ENCODE assay signal across 8 cellular contexts in the genomic region with DNA sequence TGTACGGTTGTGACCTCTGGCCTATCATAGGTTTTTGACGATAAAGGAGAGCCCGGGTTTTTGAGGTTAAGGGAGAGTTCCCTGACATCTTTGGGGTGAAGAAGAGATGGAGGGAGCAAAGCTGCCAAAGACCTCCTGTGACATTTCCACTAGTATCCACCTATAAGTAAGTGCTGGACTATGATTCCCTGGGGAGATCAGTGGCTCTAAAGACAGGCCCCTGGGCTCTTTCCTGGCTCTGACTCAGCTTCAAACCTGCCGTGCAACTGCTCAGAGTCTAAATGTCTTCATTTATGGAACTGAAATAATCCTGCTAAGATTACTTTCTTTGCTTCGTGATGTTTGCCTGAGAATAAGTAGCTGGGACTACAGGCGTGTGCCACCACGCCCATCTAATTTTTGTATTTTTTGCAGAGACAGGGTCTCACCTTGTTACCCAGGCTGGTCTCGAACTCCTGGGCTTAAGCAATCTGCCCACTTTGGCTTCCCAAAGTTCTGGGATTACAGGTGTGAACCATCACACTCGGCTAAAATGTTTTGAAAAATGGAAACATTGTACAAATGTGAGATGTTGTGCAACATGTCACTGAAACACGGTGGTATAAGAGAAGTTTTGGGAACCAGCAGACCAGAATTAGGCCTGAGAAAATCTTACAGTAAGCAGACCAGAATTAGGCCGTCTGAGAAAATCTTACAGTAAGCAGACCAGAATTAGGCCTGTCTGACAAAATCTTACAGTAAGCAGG. TPM values are rescaled to one million over a fixed set of nuclear protein-coding genes. Genes with fewer than 3 reads are reported as not detected.
DNase-seq lines count a peak whose midpoint lies in the region; ATAC-seq, FAIRE-seq and TF ChIP-seq lines count a peak whose summit lies in the region.

No MANE protein-coding gene starts in this region.

- peak overlapping the region; percentile 85 for H3K4me2 ChIP-seq in SU-DHL-6 (ENCODE audit: low read depth, low read length, poor library complexity, severe bottlenecking)

- H3K4me1 ChIP-seq in gastroesophageal sphincter (peaks cover 0 to 68% (median 0%) of the 10 kb centered on the region in 3 donors), stomach (peaks cover 9 to 57% (median 32%) of the 10 kb centered on the region in 4 donors), pancreas (peaks cover 0 to 5% (median 0%) of the 10 kb centered on the region in 3 donors)

- H2AFZ ChIP-seq in SU-DHL-6 (ENCODE audit: low read depth, low read length, severe bottlenecking): peak overlapping the region; percentile 78

- CTCF ChIA-PET in activated naive CD4-positive, alpha-beta T cell treated with anti-CD3 and anti-CD28 coated beads for 36 hours (lab: Charles Lee): interaction anchor here (1.0 to 1.2 kb wide), 2 partner anchors 39 to 44 kb away, joined by 3 to 7 read pairs; no protein-coding TSS in a partner anchor

- H4K20me1 ChIP-seq in SU-DHL-6 (ENCODE audit: low read depth, low read length): no peaks in the 10 kb centered on the region

- 64 to 72% methylated on average over 7 to 10 of the region's 11 CpGs for WGBS in gastroesophageal sphincter (ENCODE audit: low coverage in 1 of 2), 2 donors
- 73 to 87% (median 79%) methylated on average over 11 of the region's 11 CpGs for WGBS in stomach, 5 donors
- WGBS in pancreas, 2 donors: 88 to 89% methylated on average over 11 of the region's 11 CpGs

- no peaks in the 10 kb centered on the region for H3K27me3 ChIP-seq in SU-DHL-6 (ENCODE audit: low read length)
- no peaks in the 10 kb centered on the region for H3K27me3 ChIP-seq in gastroesophageal sphincter
- no peaks in the 10 kb centered on the region for H3K27me3 ChIP-seq in stomach
- H3K27me3 ChIP-seq in pancreas: no peaks in the 10 kb centered on the region

- peaks cover 29% of the 10 kb centered on the region for H3K4me1 Mint-ChIP-seq in activated naive CD4-positive, alpha-beta T cell treated with anti-CD3 and anti-CD28 coated beads for 36 hours (ENCODE audit: low read depth)

- H3K4me3 ChIP-seq in SU-DHL-6 (ENCODE audit: insufficient read depth, low read length, poor library complexity, severe bottlenecking): no peak overlapping the region
- peak overlapping the region in 1 of 2 donors; percentile 96 for H3K4me3 ChIP-seq in gastroesophageal sphincter
- H3K4me3 ChIP-seq in stomach: peak overlapping the region in 1 of 4 donors; percentile 80
- H3K4me3 ChIP-seq in pancreas: no peak overlapping the region

- no peak for DNase-seq in activated naive CD4-positive, alpha-beta T cell treated with anti-CD3 and anti-CD28 coated beads for 36 hours
- DNase-seq in activated naive CD4-positive, alpha-beta T cell treated with anti-CD3 and anti-CD28 coated beads, Interleukin-2, amount 50 U/mL, for 16 hours: no peak
- DNase-seq in stomach: no peak
- no peak for DNase-seq in NCI-H1048 (lab: John Stamatoyannopoulos, UW)
- DNase-seq in pancreas: no peak
- DNase-seq in GM19240 (ENCODE audit: insufficient read length, low spot score): no peak

- no peaks in the 10 kb centered on the region for H3K27me3 Mint-ChIP-seq in activated naive CD4-positive, alpha-beta T cell treated with anti-CD3 and anti-CD28 coated beads for 36 hours (ENCODE audit: low read depth)

- H3K36me3 Mint-ChIP-seq in activated naive CD4-positive, alpha-beta T cell treated with anti-CD3 and anti-CD28 coated beads for 36 hours (ENCODE audit: low read depth): peaks cover 5% of the 10 kb centered on the region

- H3K27ac ChIP-seq in SU-DHL-6 (ENCODE audit: low read depth, low read length) (no peak overlapping the region), gastroesophageal sphincter (peak overlapping the region; percentile 12 to 88 (median 86)), stomach (peak overlapping the region in 3 of 5 donors; percentile 80 to 93 (median 92)), pancreas (no peak overlapping the region)

- no peaks in the 10 kb centered on the region for H3K9me3 ChIP-seq in SU-DHL-6 (ENCODE audit: insufficient read depth, low read length)
- no peaks in the 10 kb centered on the region for H3K9me3 ChIP-seq in gastroesophageal sphincter
- H3K9me3 ChIP-seq in stomach: no peaks in the 10 kb centered on the region
- H3K9me3 ChIP-seq in pancreas: no peaks in the 10 kb centered on the region

- peaks cover 14% of the 10 kb centered on the region for H3F3A ChIP-seq in SU-DHL-6 (ENCODE audit: insufficient read depth)

- peak overlapping the region; percentile 75 for H3K4me3 Mint-ChIP-seq in activated naive CD4-positive, alpha-beta T cell treated with anti-CD3 and anti-CD28 coated beads for 36 hours

- no peak for TF ChIP-seq EP300 in gastroesophageal sphincter (IDR thresholded peaks at IDR 0.05)
- no peak for TF ChIP-seq EP300 in stomach (IDR thresholded peaks at IDR 0.05)

- H3K36me3 ChIP-seq in SU-DHL-6 (ENCODE audit: low read length) (0 out of 2 replicates have a peak, but pooled peaks cover 2% of the 10 kb centered on the region), gastroesophageal sphincter (no peaks in the 10 kb centered on the region), stomach (no peaks in the 10 kb centered on the region), pancreas (no peaks in the 10 kb centered on the region)

- TF ChIP-seq CTCF in SU-DHL-6 (IDR thresholded peaks at IDR 0.05; ENCODE audit: insufficient read depth, low read length, poor library complexity, severe bottlenecking): no peak
- no peak for TF ChIP-seq CTCF in gastroesophageal sphincter (IDR thresholded peaks at IDR 0.05)
- no peak for TF ChIP-seq CTCF in stomach (IDR thresholded peaks at IDR 0.05)
- TF ChIP-seq CTCF in pancreas (IDR thresholded peaks at IDR 0.05): no peak

- H3K79me2 ChIP-seq in SU-DHL-6 (ENCODE audit: insufficient read depth, low read length): peaks cover 37% of the 10 kb centered on the region

- H3K27ac Mint-ChIP-seq in activated naive CD4-positive, alpha-beta T cell treated with anti-CD3 and anti-CD28 coated beads for 36 hours: peak overlapping the region; percentile 91

- no peak for TF ChIP-seq POLR2A in gastroesophageal sphincter (IDR thresholded peaks at IDR 0.05)
- TF ChIP-seq POLR2A in stomach (IDR thresholded peaks at IDR 0.05): no peak

- H3K9me3 Mint-ChIP-seq in activated naive CD4-positive, alpha-beta T cell treated with anti-CD3 and anti-CD28 coated beads for 36 hours: no peaks in the 10 kb centered on the region

- no peak for FAIRE-seq in pancreas (lab: Jason Lieb, UNC)

- ATAC-seq in gastroesophageal sphincter (no peak), pancreas (no peak)

- intact Hi-C loops in activated naive CD4-positive, alpha-beta T cell treated with anti-CD3 and anti-CD28 coated beads for 36 hours (cut with micrococcal nuclease): loop anchor here (2.0 kb wide), 1 partner anchor 24 kb away; no protein-coding TSS in a partner anchor
- intact Hi-C loops in stomach (cut with DNase I; ENCODE audit: low total_unique reads): no loop called here
- intact Hi-C loops in pancreas (cut with DNase I): no loop called here

- H3K9me2 ChIP-seq in SU-DHL-6 (replicated peaks; ENCODE audit: insufficient read depth, low read length): no peaks in the 10 kb centered on the region

- peak overlapping the region; percentile 94 for H3K9ac ChIP-seq in SU-DHL-6 (ENCODE audit: low read length)

RNA-seq across cellular contexts. Expression of gene PAQR8, which starts 1.2 kb away (rescaled TPM):
- total RNA-seq in activated naive CD4-positive, alpha-beta T cell treated with anti-CD3 and anti-CD28 coated beads for 36 hours: 1 to 10 TPM; 6.8 to 9.2 TPM
- total RNA-seq in gastroesophageal sphincter (10 to 100 TPM in 3 of 4 donors, 1 to 10 TPM in 1; 8.6 to 21.1 (median 14.2) TPM), stomach (10 to 100 TPM; 14.6 to 46.1 (median 19.6) TPM), pancreas (1 to 10 TPM in 4 of 6 donors, under 1 TPM in 2; 0.71 to 6.1 (median 2.0) TPM)
- polyA plus RNA-seq in stomach (1 to 10 TPM; 4.0 to 5.2 (median 5.2) TPM), pancreas (1 to 10 TPM in 1 of 2 donors, under 1 TPM in 1; 0.87 to 2.7 TPM)

RNA-seq across cellular contexts. Expression of gene EFHC1, which starts 59.4 kb away (rescaled TPM):
- total RNA-seq in activated naive CD4-positive, alpha-beta T cell treated with anti-CD3 and anti-CD28 coated beads for 36 hours: 1 to 10 TPM; 1.2 to 3.1 TPM
- total RNA-seq in gastroesophageal sphincter (10 to 100 TPM in 3 of 4 donors, 1 to 10 TPM in 1; 5.1 to 27.4 (median 12.9) TPM), stomach (10 to 100 TPM in 4 of 5 donors, 1 to 10 TPM in 1; 9.3 to 54.3 (median 50.4) TPM), pancreas (10 to 100 TPM in 3 of 6 donors, 1 to 10 TPM in 3; 5.5 to 15.1 (median 9.8) TPM)
- polyA plus RNA-seq in stomach (10 to 100 TPM in 1 of 3 donors, 1 to 10 TPM in 2; 7.2 to 28.1 (median 7.8) TPM), pancreas (10 to 100 TPM; 27.8 to 39.0 TPM)

Comparison
In these comparisons a context has a peak if more than half of its experiments do, and no peak if none do; other contexts are left out.
1. H3K27ac ChIP-seq: peak in gastroesophageal sphincter (4 of 4) and stomach (3 of 5); none in SU-DHL-6 (single experiment) and pancreas (0 of 4).